ENCODE assay signal across 24 cellular contexts in genomic region chr7:25801214-25801613, GRCh38.
DNase-seq lines count a peak whose midpoint lies in the region; ATAC-seq, FAIRE-seq and TF ChIP-seq lines count a peak whose summit lies in the region.
"Had no signal": no experiment of that assay in that cellular context is flagged by ENCODE, and none has a peak within 500 bp of the region (broad histone marks: within the 10 kb centered on the region; RNA-seq: fewer than 3 reads in every experiment).

No MANE protein-coding gene starts in this region.

- H3K4me2 ChIP-seq in K562 (ENCODE audit: insufficient read depth, low read length) = no peak overlapping the region
- H3K4me2 ChIP-seq: BLaER1 had no signal

- H3K27me3 Mint-ChIP-seq in chondrocyte (ENCODE audit: low read depth) = no peaks in the 10 kb centered on the region

- FAIRE-seq in K562 (lab: Jason Lieb, UNC) = no peak
- FAIRE-seq in GM12892 (lab: Jason Lieb, UNC) = no peak
- FAIRE-seq: A204.1, D721Med, GM12891, GM18507 had no signal

- TF ChIP-seq CTCF in K562 (IDR thresholded peaks at IDR 0.05 in 2 of 3, conservative IDR thresholded peaks at IDR 0.05 in 1 of 3; ENCODE audit: insufficient read depth in 2 of 3, low read depth in 1 of 3, low read length in 3 of 3) = no peak
- TF ChIP-seq CTCF in chondrocyte (IDR thresholded peaks at IDR 0.05) = no peak
- no peak for TF ChIP-seq CTCF in thyroid gland (IDR thresholded peaks at IDR 0.05)
- TF ChIP-seq CTCF in uterus (IDR thresholded peaks at IDR 0.05) = no peak

- DNase-seq in K562 (ENCODE audit: extremely low read depth in 1 of 4, low spot score in 3 of 4) (no peak), chondrocyte (ENCODE audit: low spot score) (no peak), thyroid gland (no peak), uterus (no peak), GM12892 (ENCODE audit: insufficient read length) (no peak), COLO668 (lab: John Stamatoyannopoulos, UW; ENCODE audit: unreplicated experiment) (no peak), SIG-M5 treated with dmso at 0.1 percent for 504 hours (lab: John Stamatoyannopoulos, UW; ENCODE audit: unreplicated experiment) (no peak)
- DNase-seq: 8988T; ACHN; BE2C; C1 segment of cervical spinal cord; Caco-2; Calu3; CD4-positive, alpha-beta memory T cell; CD4-positive, CD25-positive, alpha-beta regulatory T cell; CD8-positive, alpha-beta memory T cell; DMS79 treated with DMSO at 0.1 percent for 48 hours; GF-D8 had no signal

- ATAC-seq in K562 = no peak

- no peak for TF ChIP-seq POLR2A in K562 (conservative IDR thresholded peaks at IDR 0.05)
- no peak for TF ChIP-seq POLR2A in thyroid gland (IDR thresholded peaks at IDR 0.05)
- no peak for TF ChIP-seq POLR2A in uterus (IDR thresholded peaks at IDR 0.05)
- no peak for TF ChIP-seq POLR2A in GM12892 (IDR thresholded peaks at IDR 0.05; ENCODE audit: low read depth, low read length)

- H3K36me3 ChIP-seq in K562 (ENCODE audit: control insufficient read depth, insufficient read depth, low read length) (no peaks in the 10 kb centered on the region), thyroid gland (no peaks in the 10 kb centered on the region), uterus (no peaks in the 10 kb centered on the region)
- H3K36me3 ChIP-seq: BE2C, BLaER1 had no signal

- H3K4me1 ChIP-seq in K562 (replicated peaks in 1 of 2; ENCODE audit: control insufficient read depth in 2 of 2, insufficient read depth in 2 of 2, low read length in 2 of 2) (no peaks in the 10 kb centered on the region), thyroid gland (peaks cover 24 to 34% of the 10 kb centered on the region in 2 donors), uterus (peaks cover 5 to 15% of the 10 kb centered on the region in 2 donors)
- H3K4me1 ChIP-seq: BLaER1, Caco-2 had no signal

- BruUV-seq in K562 (replicated peaks; lab: Mats Ljungman, UMichigan) = no TSS peak

- peaks cover 10% of the 10 kb centered on the region for H3K9me3 Mint-ChIP-seq in chondrocyte (ENCODE audit: low read depth)
- H3K9me3 Mint-ChIP-seq: CD14-positive monocyte; CD4-positive, alpha-beta memory T cell; CD8-positive, alpha-beta memory T cell had no signal

- H3K4me1 Mint-ChIP-seq in chondrocyte (ENCODE audit: low read depth) = peaks cover 77% of the 10 kb centered on the region
- H3K4me1 Mint-ChIP-seq: CD14-positive monocyte; CD4-positive, CD25-positive, alpha-beta regulatory T cell; CD8-positive, alpha-beta memory T cell had no signal

- no peak overlapping the region for H3K4me3 Mint-ChIP-seq in chondrocyte (ENCODE audit: unreplicated experiment)
- H3K4me3 Mint-ChIP-seq: CD14-positive monocyte; CD4-positive, alpha-beta memory T cell; CD4-positive, CD25-positive, alpha-beta regulatory T cell; CD8-positive, alpha-beta memory T cell had no signal

- H3K79me2 ChIP-seq in K562 (ENCODE audit: control insufficient read depth, insufficient read depth, low read length) = no peaks in the 10 kb centered on the region

- CTCF ChIA-PET in K562 (lab: Yijun Ruan, JAX; ENCODE audit: low intra/inter-chr PET ratio) = no interaction called here

- peaks cover 2% of the 10 kb centered on the region for H3K36me3 Mint-ChIP-seq in chondrocyte (ENCODE audit: low read depth)
- H3K36me3 Mint-ChIP-seq: CD14-positive monocyte; CD4-positive, alpha-beta memory T cell; CD4-positive, CD25-positive, alpha-beta regulatory T cell; CD8-positive, alpha-beta memory T cell had no signal

- no peaks in the 10 kb centered on the region for H3K9me1 ChIP-seq in K562 (ENCODE audit: control insufficient read depth, insufficient read depth, low read length)

- peaks cover 3 to 17% of the 10 kb centered on the region in 2 experiments for H3K27me3 ChIP-seq in K562 (ENCODE audit: control insufficient read depth in 2 of 2, insufficient read depth in 2 of 2, low read length in 2 of 2)
- H3K27me3 ChIP-seq in thyroid gland = no peaks in the 10 kb centered on the region
- no peaks in the 10 kb centered on the region for H3K27me3 ChIP-seq in uterus
- H3K27me3 ChIP-seq: BE2C, BLaER1 had no signal

- intact Hi-C loops in K562 (cut with micrococcal nuclease) (no loop called here), thyroid gland (cut with DNase I) (no loop called here), uterus (cut with DNase I; ENCODE audit: low total_unique reads) (no loop called here)

- 0% methylated on average over 3 of the region's 3 CpGs for WGBS in K562 (ENCODE audit: insufficient coverage, low coverage, missing lambda C conversion rate)
- 96 to 98% methylated on average over 3 of the region's 3 CpGs for WGBS in thyroid gland, 2 donors

- H4K20me1 ChIP-seq in K562 (replicated peaks; ENCODE audit: control insufficient read depth, insufficient read depth, low read length) = no peaks in the 10 kb centered on the region
- H4K20me1 ChIP-seq: BLaER1 had no signal

- H3K27ac Mint-ChIP-seq in chondrocyte (ENCODE audit: unreplicated experiment) = peak overlapping the region; percentile 91
- H3K27ac Mint-ChIP-seq: CD14-positive monocyte; CD4-positive, alpha-beta memory T cell; CD4-positive, CD25-positive, alpha-beta regulatory T cell; CD8-positive, alpha-beta memory T cell had no signal

- H3K9me3 ChIP-seq in K562 (replicated peaks; ENCODE audit: control insufficient read depth, insufficient read depth, low read depth, low read length) (no peaks in the 10 kb centered on the region), thyroid gland (no peaks in the 10 kb centered on the region), uterus (no peaks in the 10 kb centered on the region)
- H3K9me3 ChIP-seq: BE2C, BLaER1, Caco-2 had no signal

- no peak overlapping the region for H3K9ac ChIP-seq in K562 (ENCODE audit: insufficient read depth in 1 of 2, low read depth in 2 of 2, low read length in 2 of 2)
- H3K9ac ChIP-seq: BLaER1 had no signal

- H3K27ac ChIP-seq in K562 (ENCODE audit: extremely low read depth, low read depth, low read length) = no peak overlapping the region
- H3K27ac ChIP-seq in thyroid gland = peak overlapping the region; percentile 59 to 93 (median 84)
- H3K27ac ChIP-seq in uterus = peak overlapping the region; percentile 29 to 75
- H3K27ac ChIP-seq: BLaER1 had no signal

- TF ChIP-seq RAD21 in K562 (CRISPR knock-in tag; conservative IDR thresholded peaks at IDR 0.05 in 1 of 2, IDR thresholded peaks at IDR 0.05 in 1 of 2) = no peak

- in situ Hi-C loops in K562 (cut with MboI) = no loop called here

- H3K4me3 ChIP-seq in K562 (no peak overlapping the region), thyroid gland (replicated peaks in 1 of 3) (no peak overlapping the region), uterus (no peak overlapping the region)
- H3K4me3 ChIP-seq: BLaER1 had no signal

- POLR2A ChIA-PET in K562 (lab: Yijun Ruan, JAX) = interaction anchor here (0.6 to 0.9 kb wide), 2 partner anchors 16 to 425 kb away, joined by 3 read pairs; no protein-coding TSS in a partner anchor

- no peak overlapping the region for H2AFZ ChIP-seq in K562 (ENCODE audit: low read depth, low read length)

- no peak for TF ChIP-seq EP300 in K562 (IDR thresholded peaks at IDR 0.05; ENCODE audit: low read length)

TF ChIP-seq in K562, 482 proteins besides CTCF, POLR2A, EP300 and RAD21 (continues in another document):
- TF ChIP-seq HMG20A (CRISPR knock-in tag; conservative IDR thresholded peaks at IDR 0.05) (no peak), ZNF316 (IDR thresholded peaks at IDR 0.05) (no peak), RNF219 (CRISPR knock-in tag; IDR thresholded peaks at IDR 0.05) (no peak), ZNF347 (CRISPR knock-in tag; IDR thresholded peaks at IDR 0.05; ENCODE audit: low read depth) (no peak), PTRF (tag; IDR thresholded peaks at IDR 0.05) (no peak), ZNF655 (CRISPR knock-in tag; IDR thresholded peaks at IDR 0.05) (no peak), ATF7 (IDR thresholded peaks at IDR 0.05) (peak; percentile 38; the same call in 1 of the 2 replicates), JUNB (CRISPR knock-in tag; conservative IDR thresholded peaks at IDR 0.05) (0 out of 2 replicates have a peak, but pooled peaks have one; percentile 10), ZNF589 (CRISPR knock-in tag; IDR thresholded peaks at IDR 0.05; ENCODE audit: low read depth) (no peak), SETDB1 (IDR thresholded peaks at IDR 0.05; ENCODE audit: low read length) (no peak), PTBP1 (IDR thresholded peaks at IDR 0.05; ENCODE audit: low read depth, low read length) (no peak), CREM (IDR thresholded peaks at IDR 0.05; ENCODE audit: low read depth) (no peak), SAP30 (IDR thresholded peaks at IDR 0.05; ENCODE audit: borderline replicate concordance, insufficient read depth, low read depth, low read length, poor library complexity, severe bottlenecking) (no peak), NFIC (IDR thresholded peaks at IDR 0.05) (no peak), ZNF707 (CRISPR knock-in tag; conservative IDR thresholded peaks at IDR 0.05) (no peak), ZFX (CRISPR knock-in tag; IDR thresholded peaks at IDR 0.05) (no peak)
